ENCODE assay signal across 9 cellular contexts in the genomic region with DNA sequence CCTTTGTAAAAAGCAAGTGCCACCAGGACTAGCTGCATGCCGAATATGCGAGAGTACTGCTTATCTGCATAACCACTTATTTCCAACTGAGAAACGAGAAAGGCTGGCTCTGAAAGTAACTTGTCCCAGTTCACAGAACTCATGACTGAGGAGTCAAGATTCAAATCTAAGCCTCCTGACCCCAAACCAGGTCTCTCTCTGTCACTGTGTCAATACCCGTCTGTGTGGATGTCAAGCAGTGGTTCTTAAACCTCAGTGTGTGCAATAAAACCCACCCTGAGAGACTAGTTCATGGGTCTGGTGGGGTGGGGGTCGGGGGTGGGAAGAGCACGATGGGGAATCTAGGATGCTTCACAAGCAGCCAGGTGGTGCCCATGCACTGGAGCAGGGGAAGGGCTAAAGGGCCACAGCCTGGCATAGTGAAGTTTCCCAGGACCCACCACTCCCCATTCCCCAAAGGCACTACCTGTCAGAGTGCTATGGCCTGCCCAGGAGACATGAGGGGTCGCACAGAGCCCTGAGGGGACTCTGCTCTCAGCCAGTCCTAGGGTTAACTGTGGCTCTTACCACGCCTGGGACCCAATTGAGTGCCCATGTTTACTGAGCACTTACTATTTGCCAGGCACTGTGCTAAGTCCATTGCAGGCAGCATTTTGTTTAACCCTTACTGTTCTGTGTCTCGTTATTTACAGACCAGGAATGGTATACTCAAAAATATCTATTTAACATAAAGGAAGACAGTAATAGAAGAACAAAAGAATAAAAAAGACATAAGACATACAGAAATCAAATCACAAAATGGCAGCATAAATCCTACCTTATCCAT. TPM values are rescaled to one million over a fixed set of nuclear protein-coding genes. Genes with fewer than 3 reads are reported as not detected.
DNase-seq lines count a peak whose midpoint lies in the region; ATAC-seq and TF ChIP-seq lines count a peak whose summit lies in the region.
"Had no signal": no experiment of that assay in that cellular context is flagged by ENCODE, and none has a peak within 500 bp of the region (broad histone marks: within the 10 kb centered on the region; RNA-seq: fewer than 3 reads in every experiment).

No MANE protein-coding gene starts in this region.

- H3K4me3 Mint-ChIP-seq in activated T-helper 17 cell treated with anti-CD3 and anti-CD28 coated beads, Interleukin-2, amount 50 U/mL, for 72 hours = peak overlapping the region; percentile 60
- H3K4me3 Mint-ChIP-seq in type B pancreatic cell = peak overlapping the region; percentile 43

- H3K36me3 ChIP-seq in left ventricle myocardium inferior = no peaks in the 10 kb centered on the region
- no peaks in the 10 kb centered on the region for H3K36me3 ChIP-seq in mesendoderm (ENCODE audit: control insufficient read depth, insufficient read depth, low read length)

- no peak overlapping the region for H2BK120ac ChIP-seq in mesendoderm (ENCODE audit: low read depth, low read length)

- H3K56ac ChIP-seq in mesendoderm (ENCODE audit: low read length) = no peak overlapping the region

- H3K4me1 Mint-ChIP-seq in activated T-helper 17 cell treated with anti-CD3 and anti-CD28 coated beads, Interleukin-2, amount 50 U/mL, for 72 hours = peaks cover 65% of the 10 kb centered on the region
- peaks cover 77% of the 10 kb centered on the region for H3K4me1 Mint-ChIP-seq in type B pancreatic cell (ENCODE audit: unreplicated experiment)

- no peaks in the 10 kb centered on the region for H3K9me3 Mint-ChIP-seq in activated T-helper 17 cell treated with anti-CD3 and anti-CD28 coated beads, Interleukin-2, amount 50 U/mL, for 72 hours
- no peaks in the 10 kb centered on the region for H3K9me3 Mint-ChIP-seq in type B pancreatic cell

- H2AK5ac ChIP-seq in mesendoderm (ENCODE audit: low read length) = no peak overlapping the region

- H3K27ac ChIP-seq in left ventricle myocardium inferior (replicated peaks) (peak overlapping the region; percentile 100), mesendoderm (ENCODE audit: low read depth, low read length) (no peak overlapping the region)

- H3K4me2 ChIP-seq in mesendoderm (ENCODE audit: low read length) = no peak overlapping the region

- no peak overlapping the region for H3K4ac ChIP-seq in mesendoderm (ENCODE audit: low read depth, low read length)

- H3K4me1 ChIP-seq in left ventricle myocardium inferior = peaks cover 100% of the 10 kb centered on the region
- H3K4me1 ChIP-seq in mesendoderm (ENCODE audit: control insufficient read depth, low read depth, low read length) = peaks cover 16% of the 10 kb centered on the region

- H2BK5ac ChIP-seq in mesendoderm (ENCODE audit: low read length) = no peak overlapping the region

- peak overlapping the region; percentile 62 for H3K27ac Mint-ChIP-seq in activated T-helper 17 cell treated with anti-CD3 and anti-CD28 coated beads, Interleukin-2, amount 50 U/mL, for 72 hours
- peak overlapping the region; percentile 84 for H3K27ac Mint-ChIP-seq in type B pancreatic cell

- intact Hi-C loops in left ventricle myocardium inferior (cut with micrococcal nuclease) (no loop called here), left cardiac atrium (cut with DNase I) (no loop called here)

- H2BK15ac ChIP-seq in mesendoderm (replicated peaks; ENCODE audit: low read depth) = no peak overlapping the region

- no peak overlapping the region for H3K9ac ChIP-seq in mesendoderm (ENCODE audit: low read length)

- DNase-seq in left ventricle myocardium inferior (no peak), left cardiac atrium (no peak), mesendoderm (peak; percentile 50), type B pancreatic cell (ENCODE audit: extremely low spot score, unreplicated experiment) (no peak), NCI-H510A (lab: John Stamatoyannopoulos, UW) (no peak)
- DNase-seq: NCI-H1436 had no signal

- no peaks in the 10 kb centered on the region for H3K27me3 Mint-ChIP-seq in activated T-helper 17 cell treated with anti-CD3 and anti-CD28 coated beads, Interleukin-2, amount 50 U/mL, for 72 hours
- H3K27me3 Mint-ChIP-seq in type B pancreatic cell = no peaks in the 10 kb centered on the region

- H3K79me1 ChIP-seq in mesendoderm (ENCODE audit: low read length) = peaks cover 29% of the 10 kb centered on the region

- TF ChIP-seq CTCF in left ventricle myocardium inferior (IDR thresholded peaks at IDR 0.05; ENCODE audit: borderline replicate concordance) = no peak
- TF ChIP-seq CTCF in type B pancreatic cell (conservative IDR thresholded peaks at IDR 0.05) = no peak

- no peak overlapping the region for H4K5ac ChIP-seq in mesendoderm (ENCODE audit: low read length)

- peaks cover 27% of the 10 kb centered on the region for H3K79me2 ChIP-seq in mesendoderm (ENCODE audit: control insufficient read depth, insufficient read depth, low read length)

- no peak overlapping the region for H3K18ac ChIP-seq in mesendoderm (ENCODE audit: low read length)

- no CpG with 5 or more reads among the region's 9 CpGs for WGBS in mesendoderm (ENCODE audit: extremely low coverage, insufficient coverage, low lambda C conversion rate)

- H3K9me3 ChIP-seq in left ventricle myocardium inferior (replicated peaks) = no peaks in the 10 kb centered on the region

- H3K4me3 ChIP-seq in left ventricle myocardium inferior = no peak overlapping the region
- no peak overlapping the region for H3K4me3 ChIP-seq in mesendoderm (ENCODE audit: low read length)

- H3K27me3 ChIP-seq in left ventricle myocardium inferior (ENCODE audit: low read depth) (no peaks in the 10 kb centered on the region), mesendoderm (ENCODE audit: insufficient read depth, low read length, poor library complexity) (no peaks in the 10 kb centered on the region)

- no peak for ATAC-seq in left cardiac atrium
- peak; percentile 44 for ATAC-seq in activated T-helper 17 cell treated with anti-CD3 and anti-CD28 coated beads, Interleukin-2, amount 50 U/mL, for 72 hours (replicated peaks)
- ATAC-seq in GM21737 (IDR thresholded peaks at IDR 0.05; ENCODE audit: unreplicated experiment) = no peak
- no peak for ATAC-seq in GM18867 (IDR thresholded peaks at IDR 0.05; ENCODE audit: unreplicated experiment)

- no peak overlapping the region for H4K8ac ChIP-seq in mesendoderm (ENCODE audit: low read depth, low read length)

- H3K23ac ChIP-seq in mesendoderm (ENCODE audit: low read length) = no peak overlapping the region

- peaks cover 55% of the 10 kb centered on the region for H3K36me3 Mint-ChIP-seq in activated T-helper 17 cell treated with anti-CD3 and anti-CD28 coated beads, Interleukin-2, amount 50 U/mL, for 72 hours (ENCODE audit: low read depth)
- peaks cover 4% of the 10 kb centered on the region for H3K36me3 Mint-ChIP-seq in type B pancreatic cell

RNA-seq across cellular contexts. Expression of a gene that starts 33.4 kb away (rescaled TPM):
- total RNA-seq in left ventricle myocardium inferior (19.2 TPM), left cardiac atrium (10 to 100 TPM; 25.9 to 29.6 TPM), type B pancreatic cell (ENCODE audit: low replicate concordance) (35.5 and 64.8 TPM in 2 replicates)
- 10 to 100 TPM; 37.3 to 41.2 TPM for total RNA-seq in activated T-helper 17 cell treated with anti-CD3 and anti-CD28 coated beads, Interleukin-2, amount 50 U/mL, for 72 hours
- polyA plus RNA-seq in mesendoderm (2013, experiment 1 of 2) = 34.5 TPM
- polyA plus RNA-seq in mesendoderm (2013, experiment 2 of 2) = 34.4 TPM
